24 cellular contexts compared by ENCODE assay signal in genomic region chr1:29398431-29398830, GRCh38.
DNase-seq lines count a peak whose midpoint lies in the region; ATAC-seq and TF ChIP-seq lines count a peak whose summit lies in the region.
"Had no signal": no experiment of that assay in that cellular context is flagged by ENCODE, and none has a peak within 500 bp of the region (broad histone marks: within the 10 kb centered on the region; RNA-seq: fewer than 3 reads in every experiment).

No MANE protein-coding gene starts in this region.

- TF ChIP-seq CTCF in foreskin keratinocyte (conservative IDR thresholded peaks at IDR 0.05) (no peak), type B pancreatic cell (conservative IDR thresholded peaks at IDR 0.05) (no peak)

- peak; percentile 18 for DNase-seq in activated CD8-positive, alpha-beta memory T cell treated with anti-CD3 and anti-CD28 coated beads, Interleukin-2, amount 10 ng/mL, durations not matched to agents 7 days and 5 days
- no peak for DNase-seq in activated CD8-positive, alpha-beta memory T cell treated with anti-CD3 and anti-CD28 coated beads for 24 hours
- DNase-seq in astrocyte of the hippocampus (ENCODE audit: low read depth, low spot score) (peak; percentile 86), foreskin keratinocyte (peak; percentile 25 to 60), type B pancreatic cell (ENCODE audit: extremely low spot score, unreplicated experiment) (peak; percentile 8), NCI-H187 (lab: John Stamatoyannopoulos, UW) (no peak), GOT3 (lab: John Stamatoyannopoulos, UW) (no peak), GM19240 (ENCODE audit: insufficient read length, low spot score) (no peak)
- DNase-seq: 8988T; activated CD8-positive, alpha-beta T cell treated with anti-CD3 and anti-CD28 coated beads for 36 hours; activated naive CD8-positive, alpha-beta T cell treated with anti-CD3 and anti-CD28 coated beads for 36 hours; activated T-cell treated with anti-CD3 and anti-CD28 coated beads, Interleukin-2, amount 50 U/mL, for 48 hours; central memory CD4-positive, alpha-beta T cell; DMS53; effector CD4-positive, alpha-beta T cell; KG1; NCI-H1105 treated with DMSO at 0.1 percent for 48 hours; NCI-H526 treated with DMSO at 0.1 percent for 48 hours; retina; SJCRH30; T-helper 2 cell had no signal

- no peak overlapping the region for H3K27ac Mint-ChIP-seq in activated CD8-positive, alpha-beta memory T cell treated with anti-CD3 and anti-CD28 coated beads, Interleukin-2, amount 10 ng/mL, durations not matched to agents 7 days and 5 days
- no peak overlapping the region for H3K27ac Mint-ChIP-seq in type B pancreatic cell
- H3K27ac Mint-ChIP-seq: activated CD8-positive, alpha-beta T cell treated with anti-CD3 and anti-CD28 coated beads for 36 hours; activated naive CD8-positive, alpha-beta T cell treated with anti-CD3 and anti-CD28 coated beads for 36 hours; stimulated activated memory B cell treated with anti-CD40 and anti-IgM and Interleukin-4, amounts not matched to agents 10 μg/mL and 1 μg/mL and 100 μg/mL, for 72 hours had no signal

- no peaks in the 10 kb centered on the region for H3K4me1 ChIP-seq in foreskin keratinocyte
- H3K4me1 ChIP-seq: SJCRH30, tibial nerve had no signal

- no peaks in the 10 kb centered on the region for H3K27me3 ChIP-seq in foreskin keratinocyte
- H3K27me3 ChIP-seq: BLaER1 treated with 17β-estradiol and CSF1 and Interleukin-3, amounts not matched to agents 10 nM and 100 nM; SJCRH30; tibial nerve had no signal

- no peak overlapping the region for H3K27ac ChIP-seq in foreskin keratinocyte
- H3K27ac ChIP-seq: BLaER1 treated with 17β-estradiol and CSF1 and Interleukin-3, amounts not matched to agents 10 nM and 100 nM; SJCRH30; tibial nerve had no signal

- no peaks in the 10 kb centered on the region for H3K36me3 Mint-ChIP-seq in activated CD8-positive, alpha-beta memory T cell treated with anti-CD3 and anti-CD28 coated beads, Interleukin-2, amount 10 ng/mL, durations not matched to agents 7 days and 5 days
- H3K36me3 Mint-ChIP-seq in type B pancreatic cell: no peaks in the 10 kb centered on the region
- H3K36me3 Mint-ChIP-seq: activated naive CD8-positive, alpha-beta T cell treated with anti-CD3 and anti-CD28 coated beads for 36 hours; stimulated activated memory B cell treated with anti-CD40 and anti-IgM and Interleukin-4, amounts not matched to agents 10 μg/mL and 1 μg/mL and 100 μg/mL, for 72 hours had no signal

- no peak overlapping the region for H3K4me3 Mint-ChIP-seq in activated CD8-positive, alpha-beta memory T cell treated with anti-CD3 and anti-CD28 coated beads, Interleukin-2, amount 10 ng/mL, durations not matched to agents 7 days and 5 days
- no peak overlapping the region for H3K4me3 Mint-ChIP-seq in type B pancreatic cell
- H3K4me3 Mint-ChIP-seq: activated CD8-positive, alpha-beta T cell treated with anti-CD3 and anti-CD28 coated beads for 36 hours; activated naive CD8-positive, alpha-beta T cell treated with anti-CD3 and anti-CD28 coated beads for 36 hours; stimulated activated memory B cell treated with anti-CD40 and anti-IgM and Interleukin-4, amounts not matched to agents 10 μg/mL and 1 μg/mL and 100 μg/mL, for 72 hours had no signal

- CTCF ChIA-PET in activated CD8-positive, alpha-beta memory T cell treated with anti-CD3 and anti-CD28 coated beads, Interleukin-2, amount 10 ng/mL, durations not matched to agents 7 days and 5 days (lab: Charles Lee): no interaction called here

- H3K27me3 Mint-ChIP-seq in activated CD8-positive, alpha-beta memory T cell treated with anti-CD3 and anti-CD28 coated beads, Interleukin-2, amount 10 ng/mL, durations not matched to agents 7 days and 5 days: peaks cover 2% of the 10 kb centered on the region
- H3K27me3 Mint-ChIP-seq in type B pancreatic cell: peaks cover 5% of the 10 kb centered on the region
- H3K27me3 Mint-ChIP-seq: activated naive CD8-positive, alpha-beta T cell treated with anti-CD3 and anti-CD28 coated beads for 36 hours had no signal

- H3K9me3 Mint-ChIP-seq in activated CD8-positive, alpha-beta memory T cell treated with anti-CD3 and anti-CD28 coated beads, Interleukin-2, amount 10 ng/mL, durations not matched to agents 7 days and 5 days (ENCODE audit: low read depth): peaks cover 2% of the 10 kb centered on the region
- no peaks in the 10 kb centered on the region for H3K9me3 Mint-ChIP-seq in type B pancreatic cell

- ATAC-seq in activated CD8-positive, alpha-beta memory T cell treated with anti-CD3 and anti-CD28 coated beads, Interleukin-2, amount 10 ng/mL, durations not matched to agents 7 days and 5 days: no peak
- peak; percentile 58 for ATAC-seq in foreskin keratinocyte
- ATAC-seq: activated CD8-positive, alpha-beta T cell treated with anti-CD3 and anti-CD28 coated beads for 36 hours; stimulated activated memory B cell treated with anti-CD40 and anti-IgM and Interleukin-4, amounts not matched to agents 10 μg/mL and 1 μg/mL and 100 μg/mL, for 72 hours had no signal

- no peaks in the 10 kb centered on the region for H3K4me1 Mint-ChIP-seq in activated CD8-positive, alpha-beta memory T cell treated with anti-CD3 and anti-CD28 coated beads, Interleukin-2, amount 10 ng/mL, durations not matched to agents 7 days and 5 days
- peaks cover 9% of the 10 kb centered on the region for H3K4me1 Mint-ChIP-seq in type B pancreatic cell (ENCODE audit: unreplicated experiment)
- H3K4me1 Mint-ChIP-seq: activated naive CD8-positive, alpha-beta T cell treated with anti-CD3 and anti-CD28 coated beads for 36 hours; stimulated activated memory B cell treated with anti-CD40 and anti-IgM and Interleukin-4, amounts not matched to agents 10 μg/mL and 1 μg/mL and 100 μg/mL, for 72 hours had no signal

Comparison
In these comparisons a context has a peak if more than half of its experiments do, and no peak if none do; other contexts are left out.
1. DNase-seq: peak in activated CD8-positive, alpha-beta memory T cell treated with anti-CD3 and anti-CD28 coated beads, Interleukin-2, amount 10 ng/mL, durations not matched to agents 7 days and 5 days (single experiment), astrocyte of the hippocampus (single experiment), foreskin keratinocyte (2 of 2) and type B pancreatic cell (single experiment); none in activated CD8-positive, alpha-beta memory T cell treated with anti-CD3 and anti-CD28 coated beads for 24 hours (single experiment), NCI-H187 (0 of 2), GOT3 (single experiment) and GM19240 (single experiment).